25 cellular contexts compared by ENCODE assay signal in genomic region chr15:91357011-91357410, GRCh38.
"Had no signal": no experiment of that assay in that cellular context is flagged by ENCODE, and none has a peak within 500 bp of the region (broad histone marks: within the 10 kb centered on the region; RNA-seq: fewer than 3 reads in every experiment).

No MANE protein-coding gene starts in this region.

- ATAC-seq: activated CD8-positive, alpha-beta T cell treated with anti-CD3 and anti-CD28 coated beads, Interleukin-2, amount 10 ng/mL, durations not matched to agents 7 days and 5 days; body of pancreas; PC-3; WTC11 had no signal

- H3K4me3 ChIP-seq: ascending aorta, body of pancreas, SK-N-MC had no signal

- DNase-seq: activated CD4-positive, alpha-beta T cell treated with anti-CD3 and anti-CD28 coated beads for 48 hours; activated CD4-positive, alpha-beta T cell treated with anti-CD3 and anti-CD28 coated beads, Interleukin-2, amount 50 U/mL, for 4 hours; activated CD4-positive, CD25-positive, alpha-beta regulatory T cell treated with anti-CD3 and anti-CD28 coated beads, Interleukin-2, amount 50 U/mL, for 72 hours; activated CD8-positive, alpha-beta memory T cell treated with anti-CD3 and anti-CD28 coated beads, Interleukin-2, amount 50 U/mL, for 48 hours; activated CD8-positive, alpha-beta T cell treated with anti-CD3 and anti-CD28 coated beads, Interleukin-2, amount 10 ng/mL, durations not matched to agents 7 days and 5 days; activated effector memory CD4-positive, alpha-beta T cell treated with Interleukin-2 at 50 U/mL for 16 hours; activated naive CD4-positive, alpha-beta T cell; activated T-cell treated with anti-CD3 and anti-CD28 coated beads, Interleukin-2, amount 50 U/mL, for 1 hour; body of pancreas; central memory CD4-positive, alpha-beta T cell; cortex of kidney; KG1; NCI-H1092; NCI-H1417; NCI-H2171; NCI-H226; NCI-H510A; NCI-H526 treated with DMSO at 0.1 percent for 48 hours; NK-92 treated with Interleukin-12 subunit alpha and Interleukin-12 subunit beta, amount 100 ng/mL, for 24 hours; PC-3; SHP77; SW 1271 had no signal
